In genomic region chr5:43034591-43034968, GRCh38 we compare ENCODE assay signal across 1 cellular context.
A peak's percentile ranks its signal among the peaks of the same experiment; 100 is the strongest.
TF ChIP-seq lines count a peak whose summit lies in the region.

No MANE protein-coding gene starts in this region.

TF ChIP-seq in HepG2, 621 proteins besides CTCF, POLR2A, EP300 and RAD21 (continued from another document):
- TF ChIP-seq ETV5 (CRISPR knock-in tag; IDR thresholded peaks at IDR 0.05; ENCODE audit: borderline replicate concordance) = peak; percentile 45; the same call in 1 of the 2 replicates
- TF ChIP-seq DDIT3 (CRISPR knock-in tag; IDR thresholded peaks at IDR 0.05) = no peak
- peak; percentile 68 for TF ChIP-seq FOSL2 (CRISPR knock-in tag; IDR thresholded peaks at IDR 0.05)
- TF ChIP-seq NCOR1 (IDR thresholded peaks at IDR 0.05; ENCODE audit: borderline replicate concordance, low read length) = no peak
- TF ChIP-seq PPARG (CRISPR knock-in tag; conservative IDR thresholded peaks at IDR 0.05) = 0 out of 2 replicates have a peak, but pooled peaks have one; percentile 42
- TF ChIP-seq IKZF4 (CRISPR knock-in tag; IDR thresholded peaks at IDR 0.05; ENCODE audit: borderline replicate concordance, low read depth, not compliant biosample characterization) = no peak
